33 cellular contexts compared by ENCODE assay signal in genomic region chr2:228064796-228065315, GRCh38.
"Had no signal": no experiment of that assay in that cellular context is flagged by ENCODE, and none has a peak within 500 bp of the region (broad histone marks: within the 10 kb centered on the region; RNA-seq: fewer than 3 reads in every experiment).

No MANE protein-coding gene starts in this region.

- H3K4me1 ChIP-seq: adrenal gland, body of pancreas, breast epithelium had no signal

- H3K4me3 ChIP-seq: adrenal gland, body of pancreas, breast epithelium had no signal

- H3K36me3 ChIP-seq: adrenal gland, brain microvascular endothelial cell, breast epithelium had no signal

- H3K9me3 ChIP-seq: adrenal gland, body of pancreas, breast epithelium had no signal

- H3K27ac ChIP-seq: adrenal gland, body of pancreas, brain microvascular endothelial cell, breast epithelium, VCaP had no signal

- ATAC-seq: activated CD8-positive, alpha-beta T cell treated with anti-CD3 and anti-CD28 coated beads for 36 hours; activated naive CD4-positive, alpha-beta T cell treated with anti-CD3 and anti-CD28 coated beads, Interleukin-2, amount 50 U/mL, for 72 hours; activated T-cell treated with anti-CD3 and anti-CD28 coated beads, Interleukin-2, amount 50 U/mL, for 4 hours; activated T-cell treated with anti-CD3 and anti-CD28 coated beads, Interleukin-2, amount 50 U/mL, for 72 hours; activated T-helper 17 cell treated with anti-CD3 and anti-CD28 coated beads, Interleukin-2, amount 50 U/mL, for 72 hours; body of pancreas had no signal

- DNase-seq: activated B cell treated with CpG ODN at 0.5 μM for 24 hours; activated CD4-positive, alpha-beta memory T cell treated with anti-CD3 and anti-CD28 coated beads for 36 hours; activated CD4-positive, alpha-beta T cell treated with anti-CD3 and anti-CD28 coated beads for 4 hours; activated CD4-positive, alpha-beta T cell treated with anti-CD3 and anti-CD28 coated beads, Interleukin-2, amount 10 ng/mL, durations not matched to agents 24 days and 14 days; activated CD4-positive, alpha-beta T cell treated with anti-CD3 and anti-CD28 coated beads, Interleukin-2, amount 50 U/mL, for 1 hour; activated CD4-positive, alpha-beta T cell treated with anti-CD3 and anti-CD28 coated beads, Interleukin-2, amount 50 U/mL, for 4 hours; activated CD4-positive, CD25-positive, alpha-beta regulatory T cell treated with anti-CD3 and anti-CD28 coated beads, Interleukin-2, amount 50 U/mL, for 72 hours; activated CD8-positive, alpha-beta memory T cell treated with anti-CD3 and anti-CD28 coated beads, Interleukin-2, amount 50 U/mL, for 4 hours; activated CD8-positive, alpha-beta T cell treated with anti-CD3 and anti-CD28 coated beads for 36 hours; activated effector memory CD4-positive, alpha-beta T cell treated with anti-CD3 and anti-CD28 coated beads, Interleukin-2, amount 50 U/mL, for 16 hours; activated gamma-delta T cell treated with Interleukin-2 at 50 U/mL for 16 hours; activated naive CD4-positive, alpha-beta T cell; activated naive CD4-positive, alpha-beta T cell treated with anti-CD3 and anti-CD28 coated beads for 36 hours; activated naive CD4-positive, alpha-beta T cell treated with anti-CD3 and anti-CD28 coated beads, Interleukin-2, amount 50 U/mL, for 16 hours; activated naive CD8-positive, alpha-beta T cell treated with anti-CD3 and anti-CD28 coated beads for 36 hours; activated T-cell treated with anti-CD3 and anti-CD28 coated beads for 4 hours; activated T-cell treated with anti-CD3 and anti-CD28 coated beads, Interleukin-2, amount 50 U/mL, for 1 hour; activated T-cell treated with anti-CD3 and anti-CD28 coated beads, Interleukin-2, amount 50 U/mL, for 4 hours; activated T-cell treated with anti-CD3 and anti-CD28 coated beads, Interleukin-2, amount 50 U/mL, for 72 hours; adrenal gland; amniotic stem cell; aorta; body of pancreas; brain microvascular endothelial cell; central memory CD4-positive, alpha-beta T cell; cerebellar nuclear complex; T-helper 1 cell; T-helper 2 cell; T-helper 9 cell had no signal

- H3K27me3 ChIP-seq: adrenal gland, body of pancreas, brain microvascular endothelial cell, breast epithelium had no signal
